Comparison of ENCODE assay signal across 8 cellular contexts in genomic region chr21:41612674-41613250, GRCh38.
DNase-seq lines count a peak whose midpoint lies in the region; ATAC-seq and TF ChIP-seq lines count a peak whose summit lies in the region.

No MANE protein-coding gene starts in this region.

- peak in 1 of 2 experiments; percentile 49; a peak in 1 of 4 replicates for TF ChIP-seq EP300 in SK-N-SH (IDR thresholded peaks at IDR 0.05; ENCODE audit: borderline replicate concordance in 1 of 2, low read depth in 1 of 2, low read length in 1 of 2)

- no peaks in the 10 kb centered on the region for H3K9me3 Mint-ChIP-seq in T-helper 2 cell treated with Interferon-gamma antibody and Interleukin-4, amounts not matched to agents 5 μg/mL and 100 μg/mL, for 36 hours

- CTCF ChIA-PET in HEK293 (lab: Yijun Ruan, JAX): interaction anchor here (0.5 to 10.4 kb wide), 81 partner anchors 10 to 1167 kb away, joined by 3 to 203 read pairs (median 4); partner anchors contain the start of gene RIPK4
- CTCF ChIA-PET in SK-N-SH (lab: Yijun Ruan, JAX): interaction anchor here (0.6 to 6.1 kb wide), 37 partner anchors 10 to 988 kb away, joined by 3 to 75 read pairs (median 4); partner anchors contain the start of gene PRDM15

- H3K4me3 ChIP-seq in HEK293 (ENCODE audit: low read depth, low read length): no peak overlapping the region
- peak overlapping the region in 1 of 2 experiments; percentile 8; a peak in 1 of 4 replicates for H3K4me3 ChIP-seq in SK-N-SH (ENCODE audit: low read depth in 2 of 2, low read length in 1 of 2)
- H3K4me3 ChIP-seq in ectodermal cell (ENCODE audit: insufficient read depth, low read depth, low read length): no peak overlapping the region
- H3K4me3 ChIP-seq in lower lobe of right lung: no peak overlapping the region

- peak overlapping the region; percentile 37; the same call in 1 of the 2 replicates for H3K4me2 ChIP-seq in SK-N-SH

- peak overlapping the region; percentile 81; the same call in 1 of the 2 replicates for H2AFZ ChIP-seq in SK-N-SH (ENCODE audit: low read depth)

- H3K79me2 ChIP-seq in SK-N-SH (ENCODE audit: insufficient read depth): no peaks in the 10 kb centered on the region

- H3K9ac ChIP-seq in SK-N-SH: peak overlapping the region; percentile 15; the same call in 1 of the 2 replicates

- no peak overlapping the region for H3K27ac ChIP-seq in HEK293 (ENCODE audit: extremely low read depth, low read depth, low read length)
- peak overlapping the region; percentile 60 to 100 for H3K27ac ChIP-seq in SK-N-SH (ENCODE audit: low read depth in 2 of 2, low read length in 1 of 2)
- peak overlapping the region; percentile 21 for H3K27ac ChIP-seq in ectodermal cell (ENCODE audit: insufficient read depth, low read depth, low read length, poor library complexity, severe bottlenecking)
- H3K27ac ChIP-seq in lower lobe of right lung: peak overlapping the region; percentile 61

- H3K27me3 Mint-ChIP-seq in T-helper 2 cell treated with Interferon-gamma antibody and Interleukin-4, amounts not matched to agents 5 μg/mL and 100 μg/mL, for 36 hours (ENCODE audit: low read depth): peaks cover 6% of the 10 kb centered on the region

- intact Hi-C loops in lower lobe of right lung (cut with DNase I): loop anchor here (10.0 kb wide), 1 partner anchor 162 kb away; no protein-coding TSS in a partner anchor

- peaks cover 2% of the 10 kb centered on the region for H3K4me1 Mint-ChIP-seq in T-helper 2 cell treated with Interferon-gamma antibody and Interleukin-4, amounts not matched to agents 5 μg/mL and 100 μg/mL, for 36 hours (ENCODE audit: low read depth)

- H3K36me3 ChIP-seq in HEK293 (ENCODE audit: control insufficient read depth in 2 of 2, insufficient read depth in 1 of 2, low read length in 2 of 2): no peaks in the 10 kb centered on the region
- H3K36me3 ChIP-seq in SK-N-SH (replicated peaks in 1 of 2; ENCODE audit: control insufficient read depth in 1 of 2, insufficient read depth in 2 of 2, low read length in 1 of 2): no peaks in the 10 kb centered on the region
- no peaks in the 10 kb centered on the region for H3K36me3 ChIP-seq in ectodermal cell (ENCODE audit: control insufficient read depth, insufficient read depth, low read length)
- no peaks in the 10 kb centered on the region for H3K36me3 ChIP-seq in lower lobe of right lung

- DNase-seq in COLO668 (lab: John Stamatoyannopoulos, UW; ENCODE audit: unreplicated experiment) (peak; percentile 54), SK-N-SH (peak; percentile 79), lower lobe of right lung (peak; percentile 65), stromal cell of bone marrow (ENCODE audit: low read depth) (peak; percentile 96)
- no peak for DNase-seq in T-helper 2 cell treated with Interferon-gamma antibody and Interleukin-4, amounts not matched to agents 5 μg/mL and 100 μg/mL, for 36 hours (ENCODE audit: low spot score)

- H4K20me1 ChIP-seq in SK-N-SH (ENCODE audit: insufficient read depth): no peaks in the 10 kb centered on the region

- TF ChIP-seq RAD21 in SK-N-SH (IDR thresholded peaks at IDR 0.05; ENCODE audit: low read length): peak; percentile 74

- H3K4me3 Mint-ChIP-seq in T-helper 2 cell treated with Interferon-gamma antibody and Interleukin-4, amounts not matched to agents 5 μg/mL and 100 μg/mL, for 36 hours: no peak overlapping the region

- H3K9me2 ChIP-seq in SK-N-SH: no peaks in the 10 kb centered on the region

- TF ChIP-seq CTCF in HEK293 (tag by site-specific recombination; IDR thresholded peaks at IDR 0.05) (peak; percentile 72), SK-N-SH (IDR thresholded peaks at IDR 0.05) (peak; percentile 85), lower lobe of right lung (IDR thresholded peaks at IDR 0.05) (peak; percentile 73)

- no peaks in the 10 kb centered on the region for H3K9me3 ChIP-seq in HEK293 (ENCODE audit: control insufficient read depth, insufficient read depth, low read depth, low read length)
- no peaks in the 10 kb centered on the region for H3K9me3 ChIP-seq in SK-N-SH
- no peaks in the 10 kb centered on the region for H3K9me3 ChIP-seq in ectodermal cell (ENCODE audit: control insufficient read depth, low read length)
- no peaks in the 10 kb centered on the region for H3K9me3 ChIP-seq in lower lobe of right lung

- H3K36me3 Mint-ChIP-seq in T-helper 2 cell treated with Interferon-gamma antibody and Interleukin-4, amounts not matched to agents 5 μg/mL and 100 μg/mL, for 36 hours (ENCODE audit: low read depth): no peaks in the 10 kb centered on the region

- H3F3A ChIP-seq in SK-N-SH (replicated peaks; ENCODE audit: insufficient read depth): peaks cover 26% of the 10 kb centered on the region

- H3K4me1 ChIP-seq in HEK293 (ENCODE audit: control insufficient read depth, insufficient read depth, low read length) (no peaks in the 10 kb centered on the region), SK-N-SH (ENCODE audit: control insufficient read depth in 1 of 2, insufficient read depth in 2 of 2, low read depth in 1 of 2, low read length in 1 of 2) (peaks cover 10 to 23% of the 10 kb centered on the region in 2 experiments; a peak in 3 of 4 replicates), ectodermal cell (ENCODE audit: control insufficient read depth, insufficient read depth, low read length) (peaks cover 13% of the 10 kb centered on the region), lower lobe of right lung (peaks cover 23% of the 10 kb centered on the region)

- no peak overlapping the region for H3K27ac Mint-ChIP-seq in T-helper 2 cell treated with Interferon-gamma antibody and Interleukin-4, amounts not matched to agents 5 μg/mL and 100 μg/mL, for 36 hours

- WGBS in SK-N-SH (ENCODE audit: low lambda C conversion rate): 4% methylated on average over 7 of the region's 15 CpGs
- 27 to 30% methylated on average over 15 of the region's 15 CpGs for WGBS in ectodermal cell, 2 experiments

- ATAC-seq in lower lobe of right lung: peak; percentile 84 to 89
- no peak for ATAC-seq in HG03196 (IDR thresholded peaks at IDR 0.05; ENCODE audit: unreplicated experiment)

- POLR2A ChIA-PET in HEK293 (lab: Yijun Ruan, JAX) (interaction anchor here (0.9 to 1.9 kb wide), 4 partner anchors 156 to 266 kb away, joined by 3 to 8 read pairs (median 4); partner anchors contain the start of gene PRDM15), SK-N-SH (lab: Yijun Ruan, JAX) (no interaction called here)

- H3K27me3 ChIP-seq in SK-N-SH (ENCODE audit: insufficient read depth) (no peaks in the 10 kb centered on the region), ectodermal cell (ENCODE audit: control insufficient read depth, insufficient read depth, low read length, poor library complexity, severe bottlenecking) (no peaks in the 10 kb centered on the region), lower lobe of right lung (ENCODE audit: low read depth) (no peaks in the 10 kb centered on the region)

TF ChIP-seq in HEK293, 187 proteins besides CTCF, POLR2A, EP300 and RAD21 (continues in another document):
- TF ChIP-seq ZNF777 (tag by site-specific recombination; IDR thresholded peaks at IDR 0.05; ENCODE audit: borderline replicate concordance) (no peak), KLF17 (tag by site-specific recombination; IDR thresholded peaks at IDR 0.05) (peak; percentile 18; the same call in 1 of the 2 replicates), ZBTB26 (tag by site-specific recombination; optimal IDR thresholded peaks at IDR 0.05) (peak; percentile 6), GLIS1 (tag by site-specific recombination; IDR thresholded peaks at IDR 0.05) (0 out of 2 replicates have a peak, but pooled peaks have one; percentile 9), ZNF600 (tag by site-specific recombination; IDR thresholded peaks at IDR 0.05) (peak; percentile 39; the same call in 1 of the 2 replicates)

TF ChIP-seq in SK-N-SH, 30 proteins besides CTCF, POLR2A, EP300 and RAD21:
- TF ChIP-seq CHD2 (IDR thresholded peaks at IDR 0.05; ENCODE audit: low read length, partially characterized antibody) (no peak), NFIC (IDR thresholded peaks at IDR 0.05; ENCODE audit: borderline replicate concordance) (peak; percentile 57), RXRA (IDR thresholded peaks at IDR 0.05; ENCODE audit: borderline replicate concordance, low read depth) (0 out of 2 replicates have a peak, but pooled peaks have one; percentile 9), SMC3 (IDR thresholded peaks at IDR 0.05; ENCODE audit: low read depth, low read length) (peak; percentile 71), PBX3 (IDR thresholded peaks at IDR 0.05) (peak; percentile 45; the same call in 1 of the 2 replicates), POLR2AphosphoS5 (IDR thresholded peaks at IDR 0.05; ENCODE audit: low read depth, low read length) (no peak), TCF12 (IDR thresholded peaks at IDR 0.05) (peak; percentile 67), JUND (IDR thresholded peaks at IDR 0.05) (no peak), ZBTB33 (IDR thresholded peaks at IDR 0.05; ENCODE audit: borderline replicate concordance, low read depth) (no peak), MAX (IDR thresholded peaks at IDR 0.05; ENCODE audit: low read depth) (peak; percentile 33), TEAD4 (IDR thresholded peaks at IDR 0.05; ENCODE audit: borderline replicate concordance, insufficient read depth) (peak; percentile 38; the same call in 1 of the 2 replicates)
